ENCODE assay signal across 8 cellular contexts in genomic region chr9:95516736-95517558, GRCh38. TPM values are rescaled to one million over a fixed set of nuclear protein-coding genes. Genes with fewer than 3 reads are reported as not detected.
A peak's percentile ranks its signal among the peaks of the same experiment; 100 is the strongest.
DNase-seq lines count a peak whose midpoint lies in the region; FAIRE-seq and TF ChIP-seq lines count a peak whose summit lies in the region.

Gene PTCH1, minus strand, starts transcription at chr9:95516971.

- peaks cover 6% of the 10 kb centered on the region for H3K9me3 Mint-ChIP-seq in glutamatergic neuron (ENCODE audit: unreplicated experiment)

- H4K91ac ChIP-seq in neuronal stem cell (ENCODE audit: low read depth, low read length, poor library complexity) = no peak within 1 kb of the TSS

- no peak within 1 kb of the TSS for H2BK120ac ChIP-seq in neuronal stem cell (ENCODE audit: low read depth, low read length)

- FAIRE-seq in H54 (lab: Jason Lieb, UNC) = no peak

- peaks cover 15% of the 10 kb centered on the region for H3K27me3 Mint-ChIP-seq in glutamatergic neuron (ENCODE audit: unreplicated experiment)

- H3K79me1 ChIP-seq in neuronal stem cell (ENCODE audit: low read depth, low read length) = no peaks in the 10 kb centered on the region

- no peak within 1 kb of the TSS for H2AK5ac ChIP-seq in neuronal stem cell (ENCODE audit: low read depth, low read length)

- H3K27me3 ChIP-seq in neuronal stem cell (ENCODE audit: control insufficient read depth in 3 of 3, insufficient read depth in 3 of 3, low read depth in 1 of 3, low read length in 3 of 3) = peaks cover 0 to 23% (median 0%) of the 10 kb centered on the region in 3 experiments

- no CpG with 5 or more reads among the region's 64 CpGs for WGBS in neuronal stem cell (ENCODE audit: extremely low coverage in 2 of 2, insufficient read length in 2 of 2, insufficient replicate concordance in 1 of 2), 2 donors

- no peak within 1 kb of the TSS for H3K23ac ChIP-seq in neuronal stem cell (ENCODE audit: low read depth, low read length, poor library complexity)

- no peak within 1 kb of the TSS for H3K27ac ChIP-seq in neuronal stem cell (replicated peaks; ENCODE audit: low read length)

- H3K4me1 Mint-ChIP-seq in glutamatergic neuron (ENCODE audit: low read depth, unreplicated experiment) = peaks cover 17% of the 10 kb centered on the region

- peak; percentile 72 for DNase-seq in Daoy (ENCODE audit: low read depth)
- peak; percentile 17 for DNase-seq in NCI-H460 (ENCODE audit: extremely low read depth, low read depth)
- DNase-seq in activated naive CD4-positive, alpha-beta T cell treated with anti-CD3 and anti-CD28 coated beads, Interleukin-2, amount 50 U/mL, for 16 hours = peak; percentile 52
- peak; percentile 55 for DNase-seq in glutamatergic neuron
- DNase-seq in neuronal stem cell (ENCODE audit: low spot score) = no peak
- no peak for DNase-seq in HPDE6-E6E7 (ENCODE audit: extremely low spot score)
- DNase-seq in KBM-7 = no peak
- no peak for DNase-seq in H54 (ENCODE audit: insufficient read length, low spot score)

- H3K36me3 ChIP-seq in neuronal stem cell (replicated peaks in 1 of 2; ENCODE audit: control insufficient read depth in 2 of 2, insufficient read depth in 2 of 2, low read length in 2 of 2) = no peaks in the 10 kb centered on the region

- peak within 1 kb of the TSS; percentile 99 for H3K4me3 Mint-ChIP-seq in glutamatergic neuron (ENCODE audit: unreplicated experiment)

- no peak within 1 kb of the TSS for H2BK5ac ChIP-seq in neuronal stem cell (ENCODE audit: low read length)

- peak within 1 kb of the TSS; percentile 88 for H2AFZ ChIP-seq in neuronal stem cell (ENCODE audit: low read length)

- peaks cover 22 to 34% of the 10 kb centered on the region in 2 donors for H3K4me1 ChIP-seq in neuronal stem cell (ENCODE audit: control insufficient read depth in 2 of 2, insufficient read depth in 1 of 2, low read depth in 1 of 2, low read length in 2 of 2)

- TF ChIP-seq POLR2A in H54 (IDR thresholded peaks at IDR 0.05; ENCODE audit: low read depth, low read length) = no peak

- H4K8ac ChIP-seq in neuronal stem cell (ENCODE audit: low read depth, low read length) = no peak within 1 kb of the TSS

- H2BK12ac ChIP-seq in neuronal stem cell (ENCODE audit: low read length) = no peak within 1 kb of the TSS

- H3K36me3 Mint-ChIP-seq in glutamatergic neuron (ENCODE audit: unreplicated experiment) = peaks cover 10% of the 10 kb centered on the region

- H3K9ac ChIP-seq in neuronal stem cell (ENCODE audit: low read depth, low read length, poor library complexity) = peak within 1 kb of the TSS; percentile 84

- peak within 1 kb of the TSS; percentile 84 for H3K27ac Mint-ChIP-seq in glutamatergic neuron (ENCODE audit: unreplicated experiment)

- peak within 1 kb of the TSS; percentile 99 for H3K4me2 ChIP-seq in neuronal stem cell (ENCODE audit: insufficient read depth, low read length, poor library complexity, severe bottlenecking)

- peak within 1 kb of the TSS; percentile 90 for H3K18ac ChIP-seq in neuronal stem cell (ENCODE audit: low read length)

- peak within 1 kb of the TSS; percentile 79 to 83 for H3K4me3 ChIP-seq in neuronal stem cell (ENCODE audit: low read length in 2 of 2)

- H3K9me3 ChIP-seq in neuronal stem cell (replicated peaks in 1 of 2; ENCODE audit: control insufficient read depth in 2 of 2, insufficient read depth in 1 of 2, low read depth in 1 of 2, low read length in 2 of 2) = peaks cover 2 to 10% of the 10 kb centered on the region in 2 donors

- TF ChIP-seq CTCF in glutamatergic neuron (IDR thresholded peaks at IDR 0.05; ENCODE audit: partially characterized antibody, unreplicated experiment) = no peak

- no peak within 1 kb of the TSS for H3K14ac ChIP-seq in neuronal stem cell (ENCODE audit: low read length)

- in situ Hi-C loops in KBM-7 (cut with MboI; ENCODE audit: low pct_unique_long_range_greater_than_20kb, low sequenced_read_pairs) = no loop called here

- H3K4ac ChIP-seq in neuronal stem cell (ENCODE audit: low read length) = no peak within 1 kb of the TSS

- no peak within 1 kb of the TSS for H2BK15ac ChIP-seq in neuronal stem cell (ENCODE audit: low read length)

RNA-seq across cellular contexts. Expression of gene PTCH1, which starts in this region (rescaled TPM):
- total RNA-seq in Daoy (2014; rRNA removed; shearing (Covaris generic)) = 4.3 and 6.8 TPM in 2 replicates
- 2.4 and 2.7 TPM in 2 replicates for total RNA-seq in NCI-H460 (2014; rRNA removed; shearing (Covaris generic))
- 2.1 and 2.9 TPM in 2 replicates for polyA plus RNA-seq in NCI-H460 (2014; cell fraction: nucleus; rRNA removed)
- 104 TPM for total RNA-seq in glutamatergic neuron (ENCODE audit: unreplicated experiment)
- 18.4 TPM for polyA plus RNA-seq in neuronal stem cell (2013, experiment 1 of 2)
- 18.9 TPM for polyA plus RNA-seq in neuronal stem cell (2013, experiment 2 of 2)

Comparison
In these comparisons a context has a peak if more than half of its experiments do, and no peak if none do; other contexts are left out.
1. RNA of gene PTCH1 (total RNA-seq): 104 TPM in glutamatergic neuron (single experiment); 4.3 to 6.8 TPM in Daoy and 2.4 to 2.7 TPM in NCI-H460; every median in the first group is over 10 times any median in the second.
2. DNase-seq: peak in Daoy (single experiment), NCI-H460 (single experiment), activated naive CD4-positive, alpha-beta T cell treated with anti-CD3 and anti-CD28 coated beads, Interleukin-2, amount 50 U/mL, for 16 hours (single experiment) and glutamatergic neuron (single experiment); none in neuronal stem cell (single experiment), HPDE6-E6E7 (single experiment), KBM-7 (single experiment) and H54 (single experiment).